8 cellular contexts compared by ENCODE assay signal in the genomic region with DNA sequence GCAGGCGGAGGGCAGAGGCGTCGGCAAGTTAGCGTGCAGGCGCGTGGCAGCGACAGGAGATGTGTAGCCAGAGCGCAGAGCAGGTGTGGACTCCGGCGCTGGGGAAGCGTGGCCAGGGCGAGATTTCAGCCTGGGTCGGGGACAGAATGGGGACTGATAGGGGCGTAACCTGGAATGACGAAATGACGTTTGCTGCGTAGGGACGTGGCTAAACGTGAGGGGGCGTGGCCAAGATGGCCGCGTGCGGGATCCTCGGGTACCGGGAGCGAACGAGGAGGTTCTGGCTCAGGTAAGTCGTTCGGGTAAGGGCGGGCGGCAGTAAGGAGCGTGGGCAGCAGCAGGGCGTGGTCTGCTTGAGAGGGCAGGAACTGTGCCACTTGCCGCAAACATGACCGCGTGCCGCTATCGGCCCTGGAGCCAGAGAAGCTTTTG. TPM values are rescaled to one million over a fixed set of nuclear protein-coding genes. Genes with fewer than 3 reads are reported as not detected.
DNase-seq lines count a peak whose midpoint lies in the region; ATAC-seq and TF ChIP-seq lines count a peak whose summit lies in the region.

No MANE protein-coding gene starts in this region.

- intact Hi-C loops in Panc1 (cut with micrococcal nuclease; ENCODE audit: unreplicated experiment): no loop called here
- intact Hi-C loops in posterior vena cava (cut with DNase I): loop anchor here in 1 of 2 donors (10.0 kb wide), 1 partner anchor 179 kb away; the partner anchor contains the start of gene AP1S2

- in situ Hi-C loops in Panc1 (cut with HindIII; ENCODE audit: low pct_unique_long_range_greater_than_20kb, low sequenced_read_pairs): no loop called here

- peak; percentile 69 for ATAC-seq in GM21619 (IDR thresholded peaks at IDR 0.05; ENCODE audit: unreplicated experiment)
- peak; percentile 85 for ATAC-seq in Panc1
- ATAC-seq in upper lobe of left lung (ENCODE audit: low FRiP score in 2 of 2): peak; percentile 91 to 92

- H3K36me3 ChIP-seq in Panc1 (ENCODE audit: control insufficient read depth, insufficient read depth, low read length) (no peaks in the 10 kb centered on the region), cardiac muscle cell (no peaks in the 10 kb centered on the region), upper lobe of left lung (peaks cover 0 to 9% (median 0%) of the 10 kb centered on the region in 4 donors)

- no peaks in the 10 kb centered on the region for H3K27me3 ChIP-seq in Panc1 (ENCODE audit: control insufficient read depth, insufficient read depth, low read length)
- no peaks in the 10 kb centered on the region for H3K27me3 ChIP-seq in cardiac muscle cell
- no peaks in the 10 kb centered on the region for H3K27me3 ChIP-seq in upper lobe of left lung

- H3K4me1 ChIP-seq in Panc1 (ENCODE audit: control insufficient read depth, insufficient read depth, low read length) (no peaks in the 10 kb centered on the region; the same call in 1 of the 2 replicates), cardiac muscle cell (ENCODE audit: low read depth) (peaks cover 6% of the 10 kb centered on the region), upper lobe of left lung (peaks cover 6 to 25% (median 16%) of the 10 kb centered on the region in 4 donors)

- 1% methylated on average over 20 to 31 of the region's 38 CpGs for WGBS in upper lobe of left lung, 2 donors

- CTCF ChIA-PET in Panc1 (lab: Charles Lee): interaction anchor here (0.6 kb wide), 1 partner anchor 259 kb away, joined by 3 read pairs; no protein-coding TSS in a partner anchor

- BruUV-seq in Panc1 (replicated peaks; lab: Mats Ljungman, UMichigan): no TSS peak

- TF ChIP-seq CTCF in Panc1 (IDR thresholded peaks at IDR 0.05) (no peak), cardiac muscle cell (IDR thresholded peaks at IDR 0.05; ENCODE audit: low read depth, low read length) (no peak), upper lobe of left lung (IDR thresholded peaks at IDR 0.05) (no peak)

- TF ChIP-seq EP300 in Ishikawa (IDR thresholded peaks at IDR 0.05; ENCODE audit: borderline replicate concordance) (no peak), upper lobe of left lung (IDR thresholded peaks at IDR 0.05) (peak in 1 of 4 donors; percentile 3)

- H3K9me3 ChIP-seq in Panc1 (ENCODE audit: control insufficient read depth, insufficient read depth, low read depth, low read length): no peaks in the 10 kb centered on the region
- no peaks in the 10 kb centered on the region for H3K9me3 ChIP-seq in cardiac muscle cell (ENCODE audit: low read depth)
- H3K9me3 ChIP-seq in upper lobe of left lung: no peaks in the 10 kb centered on the region

- DNase-seq in Daoy (ENCODE audit: low read depth) (peak; percentile 80), Panc1 (ENCODE audit: low read depth, low spot score) (no peak), cardiac muscle cell (ENCODE audit: low read depth in 1 of 2, low spot score in 1 of 2) (peak; percentile 77 to 79), posterior vena cava (ENCODE audit: low spot score) (peak; percentile 96), upper lobe of left lung (peak; percentile 87 to 89)
- DNase-seq in activated naive CD4-positive, alpha-beta T cell (lab: John Stamatoyannopoulos, UW): peak; percentile 70 to 86 (median 82)

- H3K4me3 ChIP-seq in Panc1 (ENCODE audit: low read depth in 2 of 2, low read length in 2 of 2): peak overlapping the region; percentile 69 to 76
- H3K4me3 ChIP-seq in cardiac muscle cell: peak overlapping the region; percentile 68
- peak overlapping the region; percentile 59 to 86 (median 72) for H3K4me3 ChIP-seq in upper lobe of left lung

- H3K27ac ChIP-seq in Panc1 (ENCODE audit: low read length) (peak overlapping the region; percentile 87), cardiac muscle cell (peak overlapping the region; percentile 99), upper lobe of left lung (peak overlapping the region; percentile 95 to 99 (median 97))

- no peak for TF ChIP-seq RAD21 in Ishikawa (IDR thresholded peaks at IDR 0.05; ENCODE audit: low read depth)

- peak in 1 of 4 donors; percentile 55 for TF ChIP-seq POLR2A in upper lobe of left lung (IDR thresholded peaks at IDR 0.05)

- POLR2A ChIA-PET in Panc1 (lab: Charles Lee): no interaction called here

TF ChIP-seq in Ishikawa, 13 proteins besides CTCF, POLR2A, EP300 and RAD21:
- no peak for TF ChIP-seq ZBTB7A (IDR thresholded peaks at IDR 0.05; ENCODE audit: low read depth)
- TF ChIP-seq TAF1 (IDR thresholded peaks at IDR 0.05; ENCODE audit: low read depth): peak; percentile 68; the same call in 1 of the 2 replicates
- TF ChIP-seq MAX (IDR thresholded peaks at IDR 0.05): 0 out of 2 replicates have a peak, but pooled peaks have one; percentile 15
- TF ChIP-seq CREB1 (IDR thresholded peaks at IDR 0.05; ENCODE audit: low read depth): peak; percentile 35; the same call in 1 of the 2 replicates
- no peak for TF ChIP-seq EGR1 (IDR thresholded peaks at IDR 0.05)
- TF ChIP-seq YY1 (IDR thresholded peaks at IDR 0.05; ENCODE audit: low read depth): peak; percentile 91
TF ChIP-seq in Ishikawa: peak in this region for 4.

RNA-seq across cellular contexts. Expression of gene CLTRN, which starts 10.9 kb away (rescaled TPM):
- 0.57 TPM in 1 of 2 replicates, not detected in the other for total RNA-seq in Daoy (2014; rRNA removed; shearing (Covaris generic))
- total RNA-seq in Panc1 (2021; ENCODE audit: unreplicated experiment): 0.10 TPM
- polyA plus RNA-seq in Panc1 (2012; ENCODE audit: insufficient read length): not detected
- total RNA-seq in cardiac muscle cell: 0.32 and 1.0 TPM in 2 replicates
- 0.96 and 3.7 TPM in 2 replicates for polyA plus RNA-seq in cardiac muscle cell
- total RNA-seq in posterior vena cava: under 1 TPM; 0.48 to 0.51 TPM
- total RNA-seq in upper lobe of left lung: 1 to 10 TPM in 4 of 6 donors, under 1 TPM in 1, not detected in 1; 0.88 to 7.9 (median 1.3) TPM
